In genomic region chr2:190529486-190530104, GRCh38 we compare ENCODE assay signal across 18 cellular contexts. TPM values are rescaled to one million over a fixed set of nuclear protein-coding genes. Genes with fewer than 3 reads are reported as not detected.
DNase-seq lines count a peak whose midpoint lies in the region; ATAC-seq and TF ChIP-seq lines count a peak whose summit lies in the region.
"Had no signal": no experiment of that assay in that cellular context is flagged by ENCODE, and none has a peak within 500 bp of the region (broad histone marks: within the 10 kb centered on the region; RNA-seq: fewer than 3 reads in every experiment).

No MANE protein-coding gene starts in this region.

- H3K27ac Mint-ChIP-seq in CD4-positive, CD25-positive, alpha-beta regulatory T cell, result peak overlapping the region; percentile 32 to 90 (median 85)

- peaks cover 28 to 84% (median 62%) of the 10 kb centered on the region in 4 donors for H3K4me1 Mint-ChIP-seq in CD4-positive, CD25-positive, alpha-beta regulatory T cell

- TF ChIP-seq CTCF in lower lobe of right lung (IDR thresholded peaks at IDR 0.05), result no peak
- no peak for TF ChIP-seq CTCF in GM13976 (IDR thresholded peaks at IDR 0.05; ENCODE audit: borderline replicate concordance, control extremely low read depth, extremely low read depth, insufficient read depth, missing control alignments)

- H3K4me1 ChIP-seq in CD4-positive, CD25-positive, alpha-beta regulatory T cell (ENCODE audit: control insufficient read depth, insufficient read depth, low read length, poor library complexity, severe bottlenecking), result peaks cover 47% of the 10 kb centered on the region
- peaks cover 31% of the 10 kb centered on the region for H3K4me1 ChIP-seq in SJCRH30
- peaks cover 48% of the 10 kb centered on the region for H3K4me1 ChIP-seq in lower lobe of right lung

- no peaks in the 10 kb centered on the region for H3K27me3 Mint-ChIP-seq in CD4-positive, CD25-positive, alpha-beta regulatory T cell

- H3K36me3 ChIP-seq in CD4-positive, CD25-positive, alpha-beta regulatory T cell (ENCODE audit: control insufficient read depth, insufficient read depth, low read length), result no peaks in the 10 kb centered on the region
- H3K36me3 ChIP-seq in SJCRH30 (no peaks in the 10 kb centered on the region), lower lobe of right lung (no peaks in the 10 kb centered on the region)
- H3K36me3 ChIP-seq: ascending aorta, esophagus squamous epithelium, HAP-1, transverse colon had no signal

- H3K4me3 Mint-ChIP-seq in CD4-positive, CD25-positive, alpha-beta regulatory T cell, result peak overlapping the region in 3 of 4 donors; percentile 3 to 65 (median 23)

- H3K9me3 ChIP-seq in CD4-positive, CD25-positive, alpha-beta regulatory T cell (ENCODE audit: control insufficient read depth in 2 of 2, low read length in 2 of 2), result no peaks in the 10 kb centered on the region
- H3K9me3 ChIP-seq in SJCRH30 (replicated peaks) (no peaks in the 10 kb centered on the region), lower lobe of right lung (no peaks in the 10 kb centered on the region)
- H3K9me3 ChIP-seq: ascending aorta, esophagus squamous epithelium, HAP-1, transverse colon had no signal

- no peaks in the 10 kb centered on the region for H3K27me3 ChIP-seq in CD4-positive, CD25-positive, alpha-beta regulatory T cell (ENCODE audit: control insufficient read depth, insufficient read depth, low read length)
- H3K27me3 ChIP-seq in SJCRH30, result no peaks in the 10 kb centered on the region
- H3K27me3 ChIP-seq in lower lobe of right lung (ENCODE audit: low read depth), result no peaks in the 10 kb centered on the region
- H3K27me3 ChIP-seq: ascending aorta, esophagus squamous epithelium, transverse colon had no signal

- ATAC-seq in CD4-positive, CD25-positive, alpha-beta regulatory T cell (ENCODE audit: low read depth in 2 of 2), result no peak
- ATAC-seq in lower lobe of right lung, result no peak
- no peak for ATAC-seq in GM19023 (IDR thresholded peaks at IDR 0.05; ENCODE audit: unreplicated experiment)
- ATAC-seq in GM18520 (IDR thresholded peaks at IDR 0.05; ENCODE audit: unreplicated experiment), result no peak
- ATAC-seq: left cardiac atrium, right cardiac atrium had no signal

- intact Hi-C loops in lower lobe of right lung (cut with DNase I), result no loop called here

- in situ Hi-C loops in GM13976 (cut with MboI; ENCODE audit: low sequenced_read_pairs, unreplicated experiment), result no loop called here

- peak overlapping the region; percentile 47 for H3K27ac ChIP-seq in CD4-positive, CD25-positive, alpha-beta regulatory T cell (ENCODE audit: insufficient read depth, low read length, poor library complexity, severe bottlenecking)
- peak overlapping the region; percentile 17; the same call in 1 of the 2 replicates for H3K27ac ChIP-seq in SJCRH30
- no peak overlapping the region for H3K27ac ChIP-seq in lower lobe of right lung
- H3K27ac ChIP-seq: ascending aorta, transverse colon had no signal

- DNase-seq in AML-193 (lab: John Stamatoyannopoulos, UW) (peak; percentile 14 to 43), SJCRH30 (no peak), lower lobe of right lung (peak; percentile 47), GM13976 (ENCODE audit: low spot score) (no peak), DMS153 treated with DMSO at 0.1 percent for 48 hours (lab: John Stamatoyannopoulos, UW; ENCODE audit: unreplicated experiment) (no peak)
- no peak for DNase-seq in CD4-positive, CD25-positive, alpha-beta regulatory T cell
- DNase-seq: activated T-cell treated with anti-CD3 and anti-CD28 coated beads, Interleukin-2, amount 50 U/mL, for 1 hour; esophagus squamous epithelium; left cardiac atrium; NCI-H146; right cardiac atrium; stimulated activated CD4-positive, alpha-beta T cell treated with anti-CD3 and anti-CD28 coated beads, Interleukin-2, amount 100 ng/mL, for 24 hours; stimulated activated CD8-positive, alpha-beta memory T cell treated with anti-CD3 and anti-CD28 coated beads, Interleukin-4, amount 100 ng/mL, for 48 hours; transverse colon had no signal

- no peak overlapping the region for H3K4me3 ChIP-seq in CD4-positive, CD25-positive, alpha-beta regulatory T cell (ENCODE audit: low read depth, low read length)
- H3K4me3 ChIP-seq in SJCRH30 (no peak overlapping the region; the same call in 1 of the 2 replicates), lower lobe of right lung (no peak overlapping the region)
- H3K4me3 ChIP-seq: ascending aorta, esophagus squamous epithelium, HAP-1, transverse colon had no signal

- peaks cover 0 to 1% (median 0%) of the 10 kb centered on the region in 7 donors for H3K9me3 Mint-ChIP-seq in CD4-positive, CD25-positive, alpha-beta regulatory T cell

- peaks cover 8% of the 10 kb centered on the region for H3K36me3 Mint-ChIP-seq in CD4-positive, CD25-positive, alpha-beta regulatory T cell

RNA-seq across cellular contexts. Expression of gene NEMP2, which starts 4.9 kb away (rescaled TPM):
- 10.7 TPM for total RNA-seq in CD4-positive, CD25-positive, alpha-beta regulatory T cell
- polyA plus RNA-seq in CD4-positive, CD25-positive, alpha-beta regulatory T cell, result 10 to 100 TPM; 10.9 to 14.9 (median 14.5) TPM
- total RNA-seq in SJCRH30 (2014; rRNA removed; shearing (Covaris generic)), result 19.3 and 20.9 TPM in 2 replicates
- total RNA-seq in lower lobe of right lung, result 9.5 TPM

Comparison
In these comparisons a context has a peak if more than half of its experiments do, and no peak if none do; other contexts are left out.
1. DNase-seq: peak in AML-193 (2 of 2) and lower lobe of right lung (single experiment); none in CD4-positive, CD25-positive, alpha-beta regulatory T cell (0 of 3), SJCRH30 (0 of 2), GM13976 (single experiment) and DMS153 treated with DMSO at 0.1 percent for 48 hours (single experiment).